ENCODE assay signal across 8 cellular contexts in the genomic region with DNA sequence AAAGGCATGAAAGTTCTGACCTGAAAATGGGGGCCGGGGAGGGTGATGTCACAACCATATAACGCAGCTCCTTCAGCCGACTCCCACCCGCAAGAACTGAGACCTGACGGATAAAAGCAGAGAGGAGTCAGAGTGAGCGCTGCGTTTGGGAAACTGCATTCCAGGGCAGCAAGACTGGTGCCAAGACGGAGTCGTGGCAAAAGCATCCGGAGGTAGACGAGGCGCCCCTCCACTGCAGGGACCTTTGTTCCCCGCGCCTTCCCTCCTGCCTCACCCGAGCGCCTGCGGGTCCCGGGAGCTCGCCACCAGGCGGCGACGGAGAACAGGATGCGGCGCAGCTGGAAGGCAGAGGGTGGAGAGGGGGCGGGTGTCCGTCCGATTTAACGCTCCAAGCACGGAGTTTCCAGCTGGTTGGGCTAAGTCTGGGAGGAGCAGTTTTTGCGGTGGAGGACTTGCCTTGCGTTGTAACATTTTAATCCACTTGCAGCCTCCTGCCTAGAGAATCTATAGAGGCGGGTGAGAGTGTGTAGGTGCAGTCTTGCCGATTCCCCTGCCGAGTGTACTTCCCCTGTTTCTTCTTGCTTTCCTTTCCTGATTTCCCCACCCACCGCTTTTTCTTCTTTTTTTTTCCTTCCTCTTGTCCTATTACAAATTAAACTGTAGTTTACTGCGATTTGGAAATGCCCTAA. TPM values are rescaled to one million over a fixed set of nuclear protein-coding genes. Genes with fewer than 3 reads are reported as not detected.
DNase-seq lines count a peak whose midpoint lies in the region; ATAC-seq and TF ChIP-seq lines count a peak whose summit lies in the region.

No MANE protein-coding gene starts in this region.

- H3K4me3 ChIP-seq in dorsolateral prefrontal cortex: peak overlapping the region; percentile 37 to 81 (median 72)
- peak overlapping the region; percentile 59 for H3K4me3 ChIP-seq in lower leg skin (ENCODE audit: low read depth, poor library complexity, severe bottlenecking)

- H3K4me1 Mint-ChIP-seq in activated CD4-positive, alpha-beta T cell treated with anti-CD3 and anti-CD28 coated beads, Interleukin-2, amount 10 ng/mL, durations not matched to agents 24 days and 14 days: peaks cover 32% of the 10 kb centered on the region

- no peaks in the 10 kb centered on the region for H3K9me3 Mint-ChIP-seq in activated CD4-positive, alpha-beta T cell treated with anti-CD3 and anti-CD28 coated beads, Interleukin-2, amount 10 ng/mL, durations not matched to agents 24 days and 14 days

- TF ChIP-seq CTCF in dorsolateral prefrontal cortex (IDR thresholded peaks at IDR 0.05 in 54 of 56, conservative IDR thresholded peaks at IDR 0.05 in 2 of 56; ENCODE audit: low read depth in 1 of 56, partially characterized antibody in 56 of 56) (peak; percentile 50 to 90 (median 82)), lower leg skin (IDR thresholded peaks at IDR 0.05) (peak in 1 of 3 donors; percentile 78)

- H3K27me3 Mint-ChIP-seq in activated CD4-positive, alpha-beta T cell treated with anti-CD3 and anti-CD28 coated beads, Interleukin-2, amount 10 ng/mL, durations not matched to agents 24 days and 14 days: peaks cover 18% of the 10 kb centered on the region

- H3K36me3 Mint-ChIP-seq in activated CD4-positive, alpha-beta T cell treated with anti-CD3 and anti-CD28 coated beads, Interleukin-2, amount 10 ng/mL, durations not matched to agents 24 days and 14 days (ENCODE audit: low read depth): no peaks in the 10 kb centered on the region

- peak overlapping the region in 56 of 59 donors; percentile 9 to 97 (median 86) for H3K27ac ChIP-seq in dorsolateral prefrontal cortex

- no peaks in the 10 kb centered on the region for H3K27me3 ChIP-seq in dorsolateral prefrontal cortex

- H3K27ac Mint-ChIP-seq in activated CD4-positive, alpha-beta T cell treated with anti-CD3 and anti-CD28 coated beads, Interleukin-2, amount 10 ng/mL, durations not matched to agents 24 days and 14 days: peak overlapping the region; percentile 95

- 0 to 1% methylated on average over 36 of the region's 36 CpGs for WGBS in lower leg skin, 2 donors

- ATAC-seq in HG02884 (IDR thresholded peaks at IDR 0.05; ENCODE audit: unreplicated experiment): peak; percentile 52

- intact Hi-C loops in activated CD4-positive, alpha-beta T cell treated with anti-CD3 and anti-CD28 coated beads, Interleukin-2, amount 10 ng/mL, durations not matched to agents 24 days and 14 days (cut with micrococcal nuclease): loop anchor here (1.0 to 10.0 kb wide), 6 partner anchors 134 to 1198 kb away; partner anchors contain the start of genes ALG10B, KIF21A and SLC2A13
- intact Hi-C loops in dorsolateral prefrontal cortex (cut with DNase I): loop anchor here (2.0 to 5.0 kb wide), 2 partner anchors 196 to 590 kb away; partner anchors contain the start of gene ALG10B (in 1 of the 2)
- intact Hi-C loops in lower leg skin (cut with DNase I; ENCODE audit: low total_unique reads): no loop called here

- TF ChIP-seq POLR2A in lower leg skin (IDR thresholded peaks at IDR 0.05): no peak

- peak; percentile 25 for DNase-seq in NK-92 treated with Interleukin-12 subunit alpha and Interleukin-12 subunit beta, amount 100 ng/mL, for 24 hours (lab: John Stamatoyannopoulos, UW)
- no peak for DNase-seq in NK-92 (lab: John Stamatoyannopoulos, UW; ENCODE audit: unreplicated experiment)
- peak; percentile 53 for DNase-seq in NCI-H2171 treated with DMSO at 0.1 percent for 48 hours (lab: John Stamatoyannopoulos, UW)
- DNase-seq in activated CD4-positive, alpha-beta T cell treated with anti-CD3 and anti-CD28 coated beads, Interleukin-2, amount 10 ng/mL, durations not matched to agents 24 days and 14 days: peak; percentile 93
- DNase-seq in dorsolateral prefrontal cortex: peak; percentile 26 to 86 (median 78)
- DNase-seq in lower leg skin (ENCODE audit: low spot score in 2 of 2): peak; percentile 82 to 97
- peak; percentile 62 to 69 for DNase-seq in stimulated activated CD4-positive, alpha-beta T cell treated with anti-CD3 and anti-CD28 coated beads, Interleukin-2, amount 100 ng/mL, for 48 hours

- peak overlapping the region; percentile 93 for H3K4me3 Mint-ChIP-seq in activated CD4-positive, alpha-beta T cell treated with anti-CD3 and anti-CD28 coated beads, Interleukin-2, amount 10 ng/mL, durations not matched to agents 24 days and 14 days

RNA-seq across cellular contexts. Expression of gene CPNE8, which starts 1.2 kb away (rescaled TPM):
- 5.5 and 9.8 TPM in 2 replicates for total RNA-seq in activated CD4-positive, alpha-beta T cell treated with anti-CD3 and anti-CD28 coated beads, Interleukin-2, amount 10 ng/mL, durations not matched to agents 24 days and 14 days
- total RNA-seq in dorsolateral prefrontal cortex: 10 to 100 TPM; 14.2 to 52.0 (median 32.3) TPM
- 10 to 100 TPM in 1 of 4 donors, 1 to 10 TPM in 3; 8.0 to 20.2 (median 9.1) TPM for total RNA-seq in lower leg skin
